In the genomic region with DNA sequence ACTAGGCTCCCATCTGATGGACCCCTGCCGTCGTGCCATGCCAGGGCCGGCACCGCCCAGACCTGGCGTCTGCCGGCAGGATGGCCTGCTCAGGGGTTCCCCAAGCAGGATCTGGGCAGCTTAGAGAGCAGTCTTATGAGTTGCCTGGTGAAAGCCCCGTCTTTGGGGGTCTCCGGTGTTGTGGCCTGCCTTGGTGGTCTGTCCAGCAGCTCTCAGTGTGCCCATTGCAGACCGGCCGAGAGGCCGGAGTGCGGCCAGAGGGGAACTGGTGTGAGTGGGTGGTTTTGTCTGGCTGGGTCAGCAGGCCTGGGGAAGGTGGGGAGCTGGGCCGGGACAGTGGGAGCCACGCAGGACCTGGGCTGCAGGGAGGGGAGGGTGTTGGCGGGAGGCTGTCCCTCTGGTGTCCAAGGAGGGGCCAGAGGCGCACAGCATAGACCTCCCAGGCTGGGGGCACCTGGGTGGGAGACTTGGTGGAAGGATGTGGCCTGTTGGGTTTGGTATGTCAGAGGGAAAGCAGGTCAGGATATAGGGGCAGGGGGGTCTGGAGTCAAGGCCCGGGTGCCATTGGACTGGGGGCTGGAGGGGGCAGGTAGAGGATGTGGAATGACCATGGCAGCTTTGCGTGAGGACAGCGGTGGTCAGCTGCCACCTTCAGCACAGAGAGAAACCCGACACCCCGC, we compare ENCODE assay signal across 8 cellular contexts. TPM values are rescaled to one million over a fixed set of nuclear protein-coding genes. Genes with fewer than 3 reads are reported as not detected.
DNase-seq lines count a peak whose midpoint lies in the region; ATAC-seq, FAIRE-seq and TF ChIP-seq lines count a peak whose summit lies in the region.

No MANE protein-coding gene starts in this region.

- no peak for TF ChIP-seq CTCF in cardiac fibroblast (IDR thresholded peaks at IDR 0.05; ENCODE audit: low read depth, low read length)
- no peak for TF ChIP-seq CTCF in HepG2 (CRISPR knock-in tag; IDR thresholded peaks at IDR 0.05)

- DNase-seq in cardiac fibroblast (ENCODE audit: low read depth in 2 of 2) (no peak), HepG2 (ENCODE audit: low spot score) (no peak), NCI-H146 treated with DMSO at 0.1 percent for 48 hours (lab: John Stamatoyannopoulos, UW; ENCODE audit: unreplicated experiment) (no peak), HT-29 (ENCODE audit: low spot score) (no peak), NCI-H128 (lab: John Stamatoyannopoulos, UW; ENCODE audit: unreplicated experiment) (no peak)

- H3K79me2 ChIP-seq in HepG2 (ENCODE audit: insufficient read depth, low read length) = no peaks in the 10 kb centered on the region

- H3K9ac ChIP-seq in HepG2 (ENCODE audit: insufficient read depth, low read depth, low read length) (no peak overlapping the region), stomach smooth muscle (ENCODE audit: low read length in 2 of 2) (peak overlapping the region; percentile 29 to 47)

- POLR2A ChIA-PET in HepG2 (lab: Yijun Ruan, JAX) = no interaction called here

- BruUV-seq in HepG2 (replicated peaks; lab: Mats Ljungman, UMichigan) = no TSS peak

- CTCF ChIA-PET in HepG2 (lab: Yijun Ruan, JAX; ENCODE audit: low intra/inter-chr PET ratio, low total read pairs) = no interaction called here

- H3K4me2 ChIP-seq in HepG2 (ENCODE audit: low read depth, low read length) = peak overlapping the region; percentile 70

- peaks cover 34% of the 10 kb centered on the region for H3K4me1 ChIP-seq in HepG2 (ENCODE audit: insufficient read depth, low read length)
- peaks cover 31% of the 10 kb centered on the region for H3K4me1 ChIP-seq in stomach smooth muscle (ENCODE audit: control insufficient read depth, insufficient read depth, low read length)

- H3K27me3 Mint-ChIP-seq in IgD-negative memory B cell = peaks cover 33% of the 10 kb centered on the region

- H3K9me3 ChIP-seq in HepG2 (ENCODE audit: low read length) (no peaks in the 10 kb centered on the region), stomach smooth muscle (ENCODE audit: control insufficient read depth in 2 of 2, low read length in 2 of 2) (no peaks in the 10 kb centered on the region)

- peaks cover 16% of the 10 kb centered on the region; the same call in 1 of the 2 replicates for H4K20me1 ChIP-seq in HepG2 (ENCODE audit: insufficient read depth, low read length)

- H3K4me3 Mint-ChIP-seq in IgD-negative memory B cell = peak overlapping the region; percentile 50 to 89 (median 80)

- FAIRE-seq in HepG2 (lab: Jason Lieb, UNC) = no peak

- peaks cover 39 to 87% of the 10 kb centered on the region in 2 experiments for H3K27me3 ChIP-seq in HepG2 (ENCODE audit: control insufficient read depth in 1 of 2, insufficient read depth in 2 of 2, low read length in 2 of 2)
- peaks cover 0 to 2% of the 10 kb centered on the region in 2 donors for H3K27me3 ChIP-seq in stomach smooth muscle (ENCODE audit: control insufficient read depth in 1 of 2, insufficient read depth in 2 of 2, low read length in 2 of 2)

- H3K4me3 ChIP-seq in cardiac fibroblast (replicated peaks in 1 of 2; ENCODE audit: low read depth in 2 of 2, low read length in 2 of 2) = peak overlapping the region; percentile 41 to 44
- peak overlapping the region; percentile 53 to 75 (median 58); a peak in 5 of 6 replicates for H3K4me3 ChIP-seq in HepG2 (replicated peaks in 1 of 3; ENCODE audit: insufficient read depth in 1 of 3, low read depth in 2 of 3, low read length in 3 of 3)
- peak overlapping the region in 1 of 2 donors; percentile 70 for H3K4me3 ChIP-seq in stomach smooth muscle (ENCODE audit: low read length in 2 of 2)

- H3K27ac Mint-ChIP-seq in IgD-negative memory B cell = no peak overlapping the region

- no peaks in the 10 kb centered on the region for H3K36me3 Mint-ChIP-seq in IgD-negative memory B cell

- no peak for TF ChIP-seq POLR2A in HepG2 (IDR thresholded peaks at IDR 0.05; ENCODE audit: insufficient read depth in 1 of 2, low read depth in 2 of 2, low read length in 2 of 2)

- intact Hi-C loops in HepG2 (cut with micrococcal nuclease; ENCODE audit: unreplicated experiment) = no loop called here

- H3K9me3 Mint-ChIP-seq in IgD-negative memory B cell = no peaks in the 10 kb centered on the region

- H3K27ac ChIP-seq in HepG2 (ENCODE audit: extremely low read length, insufficient read depth, low read length) = no peak overlapping the region
- H3K27ac ChIP-seq in stomach smooth muscle (ENCODE audit: low read length) = no peak overlapping the region

- ATAC-seq in HepG2 = no peak
- ATAC-seq in GM18517 (IDR thresholded peaks at IDR 0.05; ENCODE audit: unreplicated experiment) = no peak

- no peak overlapping the region for H2AFZ ChIP-seq in HepG2 (ENCODE audit: low read length)

- TF ChIP-seq RAD21 in HepG2 (CRISPR knock-in tag; IDR thresholded peaks at IDR 0.05) = no peak

- TF ChIP-seq EP300 in HepG2 (IDR thresholded peaks at IDR 0.05; ENCODE audit: low read depth in 2 of 2, low read length in 2 of 2) (no peak), HepG2 (CRISPR knock-in tag; IDR thresholded peaks at IDR 0.05; ENCODE audit: borderline replicate concordance) (no peak)

- WGBS in HepG2 (ENCODE audit: low lambda C conversion rate) = 56% methylated on average over 12 of the region's 21 CpGs

- H3K4me1 Mint-ChIP-seq in IgD-negative memory B cell = peaks cover 4 to 16% (median 10%) of the 10 kb centered on the region in 3 donors

- H3K36me3 ChIP-seq in HepG2 (replicated peaks in 1 of 2; ENCODE audit: control insufficient read depth in 1 of 2, insufficient read depth in 2 of 2, low read length in 2 of 2) = no peaks in the 10 kb centered on the region
- no peaks in the 10 kb centered on the region for H3K36me3 ChIP-seq in stomach smooth muscle (ENCODE audit: control insufficient read depth in 2 of 2, insufficient read depth in 2 of 2, low read length in 2 of 2)

- in situ Hi-C loops in HepG2 (cut with HindIII; ENCODE audit: extremely low pct_ligation_motif_present, low pct_unique_long_range_greater_than_20kb) = no loop called here

TF ChIP-seq in HepG2, 621 proteins besides CTCF, POLR2A, EP300 and RAD21:
- TF ChIP-seq TERF1 (CRISPR knock-in tag; IDR thresholded peaks at IDR 0.05) = no peak
- TF ChIP-seq ELF1 (CRISPR knock-in tag; IDR thresholded peaks at IDR 0.05) = no peak
- 0 out of 2 replicates have a peak, but pooled peaks have one; percentile 19 for TF ChIP-seq KDM5B (CRISPR knock-in tag; IDR thresholded peaks at IDR 0.05; ENCODE audit: borderline replicate concordance)
- 0 out of 2 replicates have a peak, but pooled peaks have one; percentile 15 for TF ChIP-seq HIVEP1 (CRISPR knock-in tag; IDR thresholded peaks at IDR 0.05)
- TF ChIP-seq ZNF282 (IDR thresholded peaks at IDR 0.05; ENCODE audit: partially characterized antibody) = no peak
- no peak for TF ChIP-seq ZFYVE20 (CRISPR knock-in tag; IDR thresholded peaks at IDR 0.05; ENCODE audit: borderline replicate concordance, low read depth)
TF ChIP-seq in HepG2: peak in this region for 2.

RNA-seq across cellular contexts. Expression of gene GPC1, which starts 16.5 kb away (rescaled TPM):
- polyA plus RNA-seq in IgD-negative memory B cell (0.26 TPM), HepG2 (2011; rRNA removed) (4.0 and 4.8 TPM in 2 replicates)
- total RNA-seq in HepG2 (2016; rRNA removed; fragmentation: Illumina TruSeq; extraction: Trizol) = 2.1 and 5.5 TPM in 2 replicates
- total RNA-seq in HepG2 (2016; cell fraction: cytosol; rRNA removed; fragmentation: Illumina TruSeq; extraction: Trizol; ENCODE audit: low read depth) = 0.91 and 1.6 TPM in 2 replicates
- 1.8 and 5.2 TPM in 2 replicates for total RNA-seq in HepG2 (2016; cell fraction: insoluble cytoplasmic fraction; rRNA removed; fragmentation: Illumina TruSeq; extraction: Trizol)
- 1.9 and 2.0 TPM in 2 replicates for total RNA-seq in HepG2 (2016; cell fraction: membrane; rRNA removed; fragmentation: Illumina TruSeq; extraction: Trizol)
- 5.4 and 7.0 TPM in 2 replicates for total RNA-seq in HepG2 (2016; cell fraction: nucleus; rRNA removed; fragmentation: Illumina TruSeq; extraction: Trizol)
- 2.4 and 5.8 TPM in 2 replicates for polyA plus RNA-seq in HepG2 (2011; cell fraction: cytosol; rRNA removed)
- polyA plus RNA-seq in HepG2 (2011; cell fraction: nucleus; rRNA removed) = 6.0 and 8.9 TPM in 2 replicates
- polyA plus RNA-seq in HepG2 (2012) = 1.1 and 2.2 TPM in 2 replicates
- 1.3 and 1.7 TPM in 2 replicates for polyA plus RNA-seq in HepG2 (2016; cell fraction: cytosol; fragmentation: Illumina TruSeq; extraction: Trizol; ENCODE audit: low read depth)
- 3.2 and 3.7 TPM in 2 replicates for polyA plus RNA-seq in HepG2 (2016; cell fraction: insoluble cytoplasmic fraction; fragmentation: Illumina TruSeq; extraction: Trizol; ENCODE audit: low read depth)
- 2.1 and 3.5 TPM in 2 replicates for polyA plus RNA-seq in HepG2 (2016; cell fraction: membrane; fragmentation: Illumina TruSeq; extraction: Trizol; ENCODE audit: low read depth)
- 12.8 and 13.1 TPM in 2 replicates for polyA plus RNA-seq in HepG2 (2016; cell fraction: nucleus; fragmentation: Illumina TruSeq; extraction: Trizol; ENCODE audit: insufficient read depth, low read depth)
- polyA minus RNA-seq in HepG2 (2011; rRNA and poly(A)+ RNA removed; ENCODE audit: low replicate concordance) = 9.2 and 40.8 TPM in 2 replicates
- polyA minus RNA-seq in HepG2 (2011; cell fraction: cytosol; rRNA and poly(A)+ RNA removed) = 7.8 and 8.3 TPM in 2 replicates
- polyA minus RNA-seq in HepG2 (2011; cell fraction: nucleus; rRNA and poly(A)+ RNA removed) = 2.1 and 4.8 TPM in 2 replicates
- total RNA-seq in HT-29 (2014; rRNA removed; shearing (Covaris generic)) = 9.9 and 12.3 TPM in 2 replicates
